Comparison of ENCODE assay signal across 18 cellular contexts in genomic region chr1:228753933-228754332, GRCh38. TPM values are rescaled to one million over a fixed set of nuclear protein-coding genes. Genes with fewer than 3 reads are reported as not detected.
A peak's percentile ranks its signal among the peaks of the same experiment; 100 is the strongest.
DNase-seq lines count a peak whose midpoint lies in the region; FAIRE-seq and TF ChIP-seq lines count a peak whose summit lies in the region.
"Had no signal": no experiment of that assay in that cellular context is flagged by ENCODE, and none has a peak within 500 bp of the region (broad histone marks: within the 10 kb centered on the region; RNA-seq: fewer than 3 reads in every experiment).

No MANE protein-coding gene starts in this region.

- H3K79me2 ChIP-seq in GM23248 (ENCODE audit: insufficient read depth) = no peaks in the 10 kb centered on the region

- no peaks in the 10 kb centered on the region for H3K9me3 ChIP-seq in GM23248 (ENCODE audit: low read depth)

- FAIRE-seq in D721Med (lab: Jason Lieb, UNC) = peak; percentile 61
- FAIRE-seq: HTR-8/SVneo had no signal

- no peaks in the 10 kb centered on the region for H4K20me1 ChIP-seq in GM23248 (ENCODE audit: insufficient read depth)

- H3K27me3 Mint-ChIP-seq in nephron (ENCODE audit: low read depth) = peaks cover 43% of the 10 kb centered on the region

- no peaks in the 10 kb centered on the region for H3K9me3 Mint-ChIP-seq in nephron
- H3K9me3 Mint-ChIP-seq: CD4-positive, alpha-beta T cell had no signal

- H3K9me2 ChIP-seq in GM23248 (ENCODE audit: insufficient read depth) = no peaks in the 10 kb centered on the region

- in situ Hi-C loops in GM23248 (cut with MboI) = no loop called here

- no peak overlapping the region for H3K27ac ChIP-seq in GM23248

- H3K4me1 ChIP-seq in GM23248 (ENCODE audit: insufficient read depth) = no peaks in the 10 kb centered on the region

- H3K36me3 ChIP-seq in GM23248 (ENCODE audit: low read depth) = no peaks in the 10 kb centered on the region

- 0 to 1% methylated on average over 4 of the region's 4 CpGs for WGBS in GM23248 (ENCODE audit: low coverage in 1 of 2, low lambda C conversion rate in 2 of 2, missing lambda C conversion rate in 2 of 2), 2 experiments

- peak overlapping the region in 2 of 3 experiments; percentile 2 to 16 for H3K27ac Mint-ChIP-seq in nephron
- H3K27ac Mint-ChIP-seq: B cell; CD4-positive, alpha-beta T cell had no signal

- H3F3A ChIP-seq in GM23248 (ENCODE audit: insufficient read depth) = no peaks in the 10 kb centered on the region

- H3K4me3 ChIP-seq in GM23248 = no peak overlapping the region
- no peak overlapping the region for H3K4me3 ChIP-seq in fibroblast of mammary gland (ENCODE audit: control insufficient read depth, low read depth, low read length)

- peaks cover 36% of the 10 kb centered on the region for H3K27me3 ChIP-seq in GM23248 (replicated peaks; ENCODE audit: insufficient read depth)

- peaks cover 19% of the 10 kb centered on the region for H3K4me1 Mint-ChIP-seq in nephron

- DNase-seq in D721Med (ENCODE audit: insufficient read length, low spot score) (no peak), GM23248 (peak; percentile 20), fibroblast of mammary gland (ENCODE audit: low read depth) (peak; percentile 40), HuH-7 (ENCODE audit: low spot score) (no peak), T1000 (lab: John Stamatoyannopoulos, UW) (no peak), NCI-H2081 (lab: John Stamatoyannopoulos, UW) (no peak), NCI-H526 (lab: John Stamatoyannopoulos, UW) (no peak)
- DNase-seq: CD4-positive, alpha-beta T cell; DMS53; HCEC 1CT; NCI-H1417 treated with DMSO at 0.1 percent for 48 hours; NCI-H2029; NCI-H510A treated with DMSO at 0.1 percent for 48 hours; SHP77 treated with DMSO at 0.1 percent for 48 hours had no signal

- H3K4me3 Mint-ChIP-seq in nephron = no peak overlapping the region
- H3K4me3 Mint-ChIP-seq: B cell; CD4-positive, alpha-beta T cell had no signal

- H2AFZ ChIP-seq in GM23248 = no peak overlapping the region

- H3K9ac ChIP-seq in GM23248 = no peak overlapping the region

- H3K36me3 Mint-ChIP-seq in nephron (ENCODE audit: low read depth) = no peaks in the 10 kb centered on the region

- TF ChIP-seq CTCF in D721Med (IDR thresholded peaks at IDR 0.05; ENCODE audit: insufficient read depth, missing control alignments) (no peak), fibroblast of mammary gland (conservative IDR thresholded peaks at IDR 0.05; ENCODE audit: control insufficient read depth, insufficient read depth, low read depth, low read length) (no peak), nephron (IDR thresholded peaks at IDR 0.05; ENCODE audit: unreplicated experiment in 3 of 3) (no peak)

- H3K4me2 ChIP-seq in GM23248 (ENCODE audit: unreplicated experiment) = no peak overlapping the region

RNA-seq across cellular contexts. Expression of gene RHOU, which starts 18.7 kb away (rescaled TPM):
- total RNA-seq in GM23248 (2014; rRNA removed; shearing (Covaris generic)) = 1.8 TPM in 2 replicates
- polyA plus RNA-seq in GM23248 (2016; fragmentation: Nextera tagmentation; extraction: Ambion mirVana) = 1.7 and 1.9 TPM in 2 replicates
- total RNA-seq: B cell, OCI-LY7 had no signal

Comparison
In these comparisons a context has a peak if more than half of its experiments do, and no peak if none do; other contexts are left out.
1. DNase-seq: peak in GM23248 (single experiment) and fibroblast of mammary gland (single experiment); none in D721Med (single experiment), HuH-7 (single experiment), T1000 (single experiment), NCI-H2081 (0 of 2) and NCI-H526 (0 of 2).